In the genomic region with DNA sequence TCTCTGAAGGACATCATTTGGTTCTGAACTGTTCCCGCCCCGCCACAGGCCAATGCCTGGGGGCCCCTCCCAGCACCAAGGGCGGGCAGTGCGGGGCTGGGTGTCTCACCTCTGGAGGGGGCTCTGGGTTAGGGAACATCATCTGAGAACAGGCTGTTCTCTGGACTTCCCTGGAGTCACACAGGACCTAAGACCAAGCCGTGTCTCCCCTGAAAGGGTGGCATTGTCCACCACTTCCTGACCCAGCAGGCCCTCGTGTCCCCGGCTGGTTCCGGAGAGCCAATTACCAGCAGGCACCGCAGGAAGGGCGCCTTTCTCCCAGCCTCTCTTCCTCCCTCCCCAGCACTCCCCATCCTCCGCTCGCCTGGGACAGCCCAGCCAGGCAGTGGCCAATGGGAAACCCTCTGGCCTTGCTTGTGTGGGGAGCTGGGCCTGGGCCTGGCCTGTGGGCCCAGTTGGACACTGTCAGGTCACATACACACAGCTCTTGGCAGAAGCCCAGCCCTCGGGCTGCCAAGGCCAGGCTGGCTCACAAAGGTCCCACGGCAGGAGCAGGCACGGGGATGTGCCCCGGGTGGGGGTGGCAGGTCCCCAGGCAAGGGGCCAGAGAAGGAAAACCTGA, we compare ENCODE assay signal across 11 cellular contexts.
DNase-seq lines count a peak whose midpoint lies in the region; ATAC-seq and TF ChIP-seq lines count a peak whose summit lies in the region.
"Had no signal": no experiment of that assay in that cellular context is flagged by ENCODE, and none has a peak within 500 bp of the region (broad histone marks: within the 10 kb centered on the region; RNA-seq: fewer than 3 reads in every experiment).

No MANE protein-coding gene starts in this region.

- TF ChIP-seq EP300 in esophagus muscularis mucosa (IDR thresholded peaks at IDR 0.05) = no peak
- no peak for TF ChIP-seq EP300 in suprapubic skin (IDR thresholded peaks at IDR 0.05)

- H2BK5ac ChIP-seq in mesenchymal stem cell (ENCODE audit: low read depth, low read length, poor library complexity, severe bottlenecking) = no peak overlapping the region

- no peak overlapping the region for H2BK12ac ChIP-seq in mesenchymal stem cell (ENCODE audit: low read length in 2 of 2)

- peaks cover 21% of the 10 kb centered on the region for H3K79me1 ChIP-seq in mesenchymal stem cell (replicated peaks; ENCODE audit: low read length, poor library complexity, severe bottlenecking)

- no peak overlapping the region for H2AFZ ChIP-seq in mesenchymal stem cell (ENCODE audit: low read depth, low read length)

- peaks cover 7% of the 10 kb centered on the region for H3K4me1 ChIP-seq in NT2/D1 (ENCODE audit: insufficient read depth, insufficient read length)
- peaks cover 12 to 19% (median 13%) of the 10 kb centered on the region in 4 donors for H3K4me1 ChIP-seq in esophagus muscularis mucosa
- peaks cover 6% of the 10 kb centered on the region for H3K4me1 ChIP-seq in mesenchymal stem cell (ENCODE audit: control insufficient read depth, insufficient read depth, low read depth, low read length)
- no peaks in the 10 kb centered on the region for H3K4me1 ChIP-seq in suprapubic skin

- no peaks in the 10 kb centered on the region for H3K27me3 ChIP-seq in NT2/D1 (ENCODE audit: insufficient read depth, insufficient read length)
- H3K27me3 ChIP-seq in esophagus muscularis mucosa = no peaks in the 10 kb centered on the region
- no peaks in the 10 kb centered on the region for H3K27me3 ChIP-seq in mesenchymal stem cell (ENCODE audit: control insufficient read depth in 1 of 2, insufficient read depth in 1 of 2, low read length in 2 of 2)
- no peaks in the 10 kb centered on the region for H3K27me3 ChIP-seq in suprapubic skin

- peak overlapping the region; percentile 63 for H2BK15ac ChIP-seq in mesenchymal stem cell (ENCODE audit: low read depth, poor library complexity, severe bottlenecking)

- H3K9me3 ChIP-seq in NT2/D1 (ENCODE audit: insufficient read depth, low read length) = no peaks in the 10 kb centered on the region
- no peaks in the 10 kb centered on the region for H3K9me3 ChIP-seq in esophagus muscularis mucosa
- H3K9me3 ChIP-seq in mesenchymal stem cell (ENCODE audit: control insufficient read depth, low read length) = no peaks in the 10 kb centered on the region
- no peaks in the 10 kb centered on the region for H3K9me3 ChIP-seq in suprapubic skin

- no peak for TF ChIP-seq POLR2A in esophagus muscularis mucosa (IDR thresholded peaks at IDR 0.05; ENCODE audit: low read depth)
- TF ChIP-seq POLR2A in suprapubic skin (IDR thresholded peaks at IDR 0.05) = no peak

- peak overlapping the region; percentile 25 for H4K91ac ChIP-seq in mesenchymal stem cell (ENCODE audit: low read length)

- no peak overlapping the region for H2BK120ac ChIP-seq in mesenchymal stem cell (ENCODE audit: low read depth, low read length)

- WGBS in esophagus muscularis mucosa = 74% methylated on average over 16 of the region's 16 CpGs
- WGBS in mesenchymal stem cell = 88% methylated on average over 16 of the region's 16 CpGs
- 69% methylated on average over 11 of the region's 16 CpGs for WGBS in suprapubic skin

- H3K4me3 ChIP-seq in NT2/D1 (ENCODE audit: insufficient read length, low read depth) = no peak overlapping the region
- peak overlapping the region in 2 of 4 donors; percentile 2 to 30 for H3K4me3 ChIP-seq in esophagus muscularis mucosa
- H3K4me3 ChIP-seq in mesenchymal stem cell (ENCODE audit: insufficient read depth in 1 of 2, low read depth in 1 of 2, low read length in 2 of 2) = no peak overlapping the region
- H3K4me3 ChIP-seq in suprapubic skin = no peak overlapping the region
- H3K4me3 ChIP-seq: SK-N-MC had no signal

- H3K23ac ChIP-seq in mesenchymal stem cell (ENCODE audit: low read length in 2 of 2) = no peak overlapping the region

- peak overlapping the region in 1 of 2 experiments; percentile 6 for H3K4ac ChIP-seq in mesenchymal stem cell (ENCODE audit: low read depth in 1 of 2, low read length in 2 of 2)

- H3K27ac ChIP-seq in esophagus muscularis mucosa (replicated peaks in 1 of 4) (peak overlapping the region; percentile 34 to 75 (median 66)), mesenchymal stem cell (ENCODE audit: low read length, poor library complexity, severe bottlenecking) (no peak overlapping the region), suprapubic skin (peak overlapping the region; percentile 42)
- H3K27ac ChIP-seq: SK-N-MC had no signal

- DNase-seq in NT2/D1 (ENCODE audit: low read depth, low spot score) (no peak), esophagus muscularis mucosa (ENCODE audit: extremely low spot score) (no peak), mesenchymal stem cell (no peak), suprapubic skin (ENCODE audit: low spot score in 2 of 2) (peak; percentile 73 to 85), SW480 (ENCODE audit: low spot score) (no peak), NCI-H748 treated with DMSO at 0.1 percent for 48 hours (lab: John Stamatoyannopoulos, UW) (no peak)
- no peak for DNase-seq in activated CD4-positive, CD25-positive, alpha-beta regulatory T cell (lab: John Stamatoyannopoulos, UW)
- DNase-seq: activated naive CD8-positive, alpha-beta T cell treated with anti-CD3 and anti-CD28 coated beads, Interleukin-2, amount 10 ng/mL, durations not matched to agents 7 days and 5 days; KG1 had no signal

- intact Hi-C loops in esophagus muscularis mucosa (cut with DNase I) = no loop called here

- H3K36me3 ChIP-seq in NT2/D1 (ENCODE audit: insufficient read depth, insufficient read length, low read length) (peaks cover 7% of the 10 kb centered on the region), esophagus muscularis mucosa (no peaks in the 10 kb centered on the region), mesenchymal stem cell (ENCODE audit: control insufficient read depth in 1 of 2, insufficient read depth in 2 of 2, low read depth in 1 of 2, low read length in 2 of 2) (peaks cover 0 to 2% of the 10 kb centered on the region in 2 experiments), suprapubic skin (no peaks in the 10 kb centered on the region)

- H3K14ac ChIP-seq in mesenchymal stem cell (ENCODE audit: low read length in 2 of 2) = no peak overlapping the region

- H3K9ac ChIP-seq in NT2/D1 (ENCODE audit: insufficient read length, low read depth) (peak overlapping the region; percentile 59), mesenchymal stem cell (ENCODE audit: low read length) (no peak overlapping the region)

- no peak overlapping the region for H3K4me2 ChIP-seq in mesenchymal stem cell (ENCODE audit: low read length, poor library complexity, severe bottlenecking)

- H4K8ac ChIP-seq in mesenchymal stem cell (ENCODE audit: low read length) = peak overlapping the region; percentile 87

- peak overlapping the region in 1 of 2 experiments; percentile 37 for H3K18ac ChIP-seq in mesenchymal stem cell (ENCODE audit: low read depth in 1 of 2, low read length in 2 of 2)

- TF ChIP-seq CTCF in esophagus muscularis mucosa (IDR thresholded peaks at IDR 0.05) (no peak), suprapubic skin (IDR thresholded peaks at IDR 0.05) (no peak)

- ATAC-seq in HG02973 (IDR thresholded peaks at IDR 0.05; ENCODE audit: unreplicated experiment) = no peak

- H2AK5ac ChIP-seq in mesenchymal stem cell (ENCODE audit: low read length, severe bottlenecking) = no peak overlapping the region

Comparison
In these comparisons a context has a peak if more than half of its experiments do, and no peak if none do; other contexts are left out.
1. DNase-seq: peak in suprapubic skin (2 of 2); none in NT2/D1 (single experiment), esophagus muscularis mucosa (single experiment), mesenchymal stem cell (single experiment), activated CD4-positive, CD25-positive, alpha-beta regulatory T cell (0 of 4), SW480 (single experiment) and NCI-H748 treated with DMSO at 0.1 percent for 48 hours (single experiment).